ENCODE assay signal across 8 cellular contexts in the genomic region with DNA sequence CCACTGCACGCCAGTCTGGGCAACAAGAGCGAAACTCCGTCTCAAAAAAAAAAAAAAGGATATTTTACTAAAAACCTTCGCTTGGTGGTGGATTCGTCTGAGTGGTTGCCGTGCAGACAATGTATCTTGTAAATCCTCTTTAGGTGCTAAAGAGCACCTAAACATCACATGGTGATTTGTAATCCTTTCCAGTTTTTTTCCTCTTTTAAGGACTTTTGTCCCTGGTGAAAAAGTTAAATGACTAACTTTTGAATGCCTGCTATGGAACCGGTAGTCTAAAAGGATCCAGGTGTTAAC. TPM values are rescaled to one million over a fixed set of nuclear protein-coding genes. Genes with fewer than 3 reads are reported as not detected.
DNase-seq lines count a peak whose midpoint lies in the region; ATAC-seq and TF ChIP-seq lines count a peak whose summit lies in the region.

No MANE protein-coding gene starts in this region.

- DNase-seq in H7 (no peak), RWPE2 (ENCODE audit: low spot score) (no peak), esophagus muscularis mucosa (ENCODE audit: extremely low spot score) (no peak), sigmoid colon (no peak)
- DNase-seq in stimulated activated CD4-positive, alpha-beta T cell treated with anti-CD3 and anti-CD28 coated beads, Interleukin-1b, Interleukin-23, amount 100 ng/mL, for 48 hours, result no peak

- intact Hi-C loops in esophagus muscularis mucosa (cut with DNase I) (loop anchor here (5.0 kb wide), 1 partner anchor 95 kb away; a partner anchor contains a TSS), sigmoid colon (cut with DNase I) (loop anchor here (1.0 to 5.0 kb wide), 3 partner anchors 49 to 315 kb away; a partner anchor contains a TSS)

- TF ChIP-seq EP300 in esophagus muscularis mucosa (IDR thresholded peaks at IDR 0.05) (no peak), sigmoid colon (IDR thresholded peaks at IDR 0.05) (no peak)

- H3K4me3 ChIP-seq in H7 (ENCODE audit: insufficient read depth, low read depth, low read length) (peak overlapping the region; percentile 31; the same call in 1 of the 2 replicates), RWPE2 (ENCODE audit: severe bottlenecking) (peak overlapping the region; percentile 65), esophagus muscularis mucosa (peak overlapping the region; percentile 75 to 99 (median 96)), sigmoid colon (peak overlapping the region; percentile 28 to 100 (median 84))

- H3K4me1 ChIP-seq in RWPE2 (ENCODE audit: insufficient read depth, poor library complexity, severe bottlenecking) (peaks cover 26% of the 10 kb centered on the region), esophagus muscularis mucosa (peaks cover 0 to 30% (median 27%) of the 10 kb centered on the region in 4 donors), sigmoid colon (peaks cover 0 to 25% (median 16%) of the 10 kb centered on the region in 4 donors)

- H3K27ac ChIP-seq in RWPE2 (ENCODE audit: poor library complexity, severe bottlenecking) (peak overlapping the region; percentile 72), esophagus muscularis mucosa (replicated peaks in 1 of 4) (peak overlapping the region; percentile 86 to 100 (median 96)), sigmoid colon (peak overlapping the region; percentile 92 to 100 (median 96))

- no peak for ATAC-seq in RWPE2 (ENCODE audit: low read depth)
- ATAC-seq in HG03439 (IDR thresholded peaks at IDR 0.05; ENCODE audit: unreplicated experiment), result no peak
- ATAC-seq in HG02870 (IDR thresholded peaks at IDR 0.05; ENCODE audit: unreplicated experiment), result no peak
- ATAC-seq in HG03108 (IDR thresholded peaks at IDR 0.05; ENCODE audit: unreplicated experiment), result no peak

- no peak for TF ChIP-seq POLR2A in esophagus muscularis mucosa (IDR thresholded peaks at IDR 0.05; ENCODE audit: low read depth)
- no peak for TF ChIP-seq POLR2A in sigmoid colon (IDR thresholded peaks at IDR 0.05)

- WGBS in esophagus muscularis mucosa, result 59% methylated on average over 7 of the region's 7 CpGs
- WGBS in sigmoid colon, 2 donors, result 52 to 72% methylated on average over 7 of the region's 7 CpGs

- H3K36me3 ChIP-seq in H7 (replicated peaks; ENCODE audit: control insufficient read depth, insufficient read depth, low read length) (no peaks in the 10 kb centered on the region; the same call in 1 of the 2 replicates), RWPE2 (ENCODE audit: low read depth) (peaks cover 9% of the 10 kb centered on the region), esophagus muscularis mucosa (peaks cover 0 to 10% (median 0%) of the 10 kb centered on the region in 4 donors), sigmoid colon (peaks cover 0 to 4% (median 0%) of the 10 kb centered on the region in 4 donors)

- H3K9me3 ChIP-seq in RWPE2 (ENCODE audit: severe bottlenecking) (no peaks in the 10 kb centered on the region), esophagus muscularis mucosa (no peaks in the 10 kb centered on the region), sigmoid colon (no peaks in the 10 kb centered on the region)

- H3K27me3 ChIP-seq in H7 (ENCODE audit: control insufficient read depth, insufficient read depth, low read length) (no peaks in the 10 kb centered on the region), RWPE2 (ENCODE audit: insufficient read depth, poor library complexity, severe bottlenecking) (no peaks in the 10 kb centered on the region), esophagus muscularis mucosa (no peaks in the 10 kb centered on the region), sigmoid colon (no peaks in the 10 kb centered on the region)

- no peak for TF ChIP-seq CTCF in RWPE2 (IDR thresholded peaks at IDR 0.05; ENCODE audit: poor library complexity, severe bottlenecking)
- TF ChIP-seq CTCF in esophagus muscularis mucosa (IDR thresholded peaks at IDR 0.05), result no peak
- no peak for TF ChIP-seq CTCF in sigmoid colon (IDR thresholded peaks at IDR 0.05)

RNA-seq across cellular contexts. Expression of a gene that starts 0.8 kb away (rescaled TPM):
- total RNA-seq in H7 (2014; rRNA removed; shearing (Covaris generic)), result 38.6 and 53.4 TPM in 2 replicates
- total RNA-seq in esophagus muscularis mucosa (10 to 100 TPM; 39.5 to 44.5 (median 42.1) TPM), sigmoid colon (10 to 100 TPM; 39.9 to 64.8 (median 56.6) TPM)
- polyA plus RNA-seq in sigmoid colon, result 10 to 100 TPM; 19.1 to 22.8 (median 21.5) TPM

RNA-seq across cellular contexts. Expression of a gene that starts 9.8 kb away (rescaled TPM):
- total RNA-seq in H7 (2014; rRNA removed; shearing (Covaris generic)), result not detected in 2 replicates
- total RNA-seq in esophagus muscularis mucosa (not detected), sigmoid colon (not detected)
- polyA plus RNA-seq in sigmoid colon, result not detected

RNA-seq across cellular contexts. Expression of a gene that starts 49.0 kb away (rescaled TPM):
- total RNA-seq in H7 (2014; rRNA removed; shearing (Covaris generic)), result 67.9 and 74.9 TPM in 2 replicates
- 10 to 100 TPM; 24.9 to 30.2 (median 27.7) TPM for total RNA-seq in esophagus muscularis mucosa
- 10 to 100 TPM; 23.9 to 36.0 (median 30.3) TPM for total RNA-seq in sigmoid colon
- polyA plus RNA-seq in sigmoid colon, result 10 to 100 TPM in 1 of 3 donors, 1 to 10 TPM in 2; 5.5 to 24.5 (median 9.0) TPM

Comparison
In these comparisons a context has a peak if more than half of its experiments do, and no peak if none do; other contexts are left out.
1. H3K4me3 ChIP-seq: peak in every context shown above with its lines; median percentile 96 in esophagus muscularis mucosa; 84 in sigmoid colon; 65 in RWPE2; 31 in H7.